In the genomic region with DNA sequence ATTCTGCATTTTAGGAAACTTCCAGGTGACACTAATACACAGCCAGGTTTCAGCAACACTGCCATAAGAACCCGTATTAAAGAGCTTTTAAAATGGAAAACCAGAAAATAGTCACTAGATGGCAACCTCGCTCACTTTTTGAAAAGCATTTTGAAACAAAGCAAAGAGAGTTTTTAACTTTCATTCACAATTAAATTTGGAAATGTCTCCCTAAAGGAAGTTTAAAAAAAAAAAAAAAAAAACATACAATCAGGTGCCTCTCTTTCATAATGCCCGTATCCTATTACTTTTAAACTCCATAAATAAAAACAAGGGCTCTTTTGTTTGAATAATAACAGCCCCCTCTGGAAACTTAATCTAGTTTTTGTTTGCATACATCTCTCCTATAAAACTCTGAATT, we compare ENCODE assay signal across 8 cellular contexts. TPM values are rescaled to one million over a fixed set of nuclear protein-coding genes. Genes with fewer than 3 reads are reported as not detected.
A peak's percentile ranks its signal among the peaks of the same experiment; 100 is the strongest.
DNase-seq lines count a peak whose midpoint lies in the region; ATAC-seq and TF ChIP-seq lines count a peak whose summit lies in the region.

No MANE protein-coding gene starts in this region.

- intact Hi-C loops in testis (cut with DNase I; ENCODE audit: low total_unique reads), result loop anchor here (10.0 kb wide), 2 partner anchors 122 to 362 kb away; partner anchors contain the start of gene SPP1

- H3K4me1 ChIP-seq in gastroesophageal sphincter (peaks cover 0 to 15% (median 0%) of the 10 kb centered on the region in 3 donors), testis (no peaks in the 10 kb centered on the region)

- H3K27me3 ChIP-seq in gastroesophageal sphincter (no peaks in the 10 kb centered on the region), testis (no peaks in the 10 kb centered on the region)

- ATAC-seq in gastroesophageal sphincter, result no peak
- ATAC-seq in GM18867 (IDR thresholded peaks at IDR 0.05; ENCODE audit: unreplicated experiment), result no peak
- ATAC-seq in HG02981 (IDR thresholded peaks at IDR 0.05; ENCODE audit: unreplicated experiment), result no peak
- no peak for ATAC-seq in HG03571 (IDR thresholded peaks at IDR 0.05; ENCODE audit: unreplicated experiment)

- TF ChIP-seq CTCF in gastroesophageal sphincter (IDR thresholded peaks at IDR 0.05) (peak; percentile 13 to 57 (median 44)), testis (IDR thresholded peaks at IDR 0.05) (peak in 2 of 3 experiments; percentile 27 to 44)

- no peak for TF ChIP-seq EP300 in gastroesophageal sphincter (IDR thresholded peaks at IDR 0.05)

- DNase-seq in DMS79 (lab: John Stamatoyannopoulos, UW) (peak; percentile 3), KG1 (lab: John Stamatoyannopoulos, UW) (peak; percentile 58), SKM-1 (lab: John Stamatoyannopoulos, UW; ENCODE audit: unreplicated experiment) (peak; percentile 55), testis (no peak)

- H3K9me3 ChIP-seq in gastroesophageal sphincter, result no peaks in the 10 kb centered on the region
- no peaks in the 10 kb centered on the region for H3K9me3 ChIP-seq in testis

- WGBS in gastroesophageal sphincter (ENCODE audit: low coverage in 1 of 2), 2 donors, result 0 to 1% methylated on average over 3 of the region's 3 CpGs
- WGBS in testis, 2 donors, result 21 to 22% methylated on average over 3 of the region's 3 CpGs

- H3K4me3 ChIP-seq in gastroesophageal sphincter (no peak overlapping the region), testis (no peak overlapping the region)

- TF ChIP-seq POLR2A in gastroesophageal sphincter (IDR thresholded peaks at IDR 0.05) (no peak), testis (IDR thresholded peaks at IDR 0.05) (no peak)

- no peaks in the 10 kb centered on the region for H3K36me3 ChIP-seq in gastroesophageal sphincter
- no peaks in the 10 kb centered on the region for H3K36me3 ChIP-seq in testis (ENCODE audit: low read depth, missing control alignments)

- H3K27ac ChIP-seq in gastroesophageal sphincter, result no peak overlapping the region
- no peak overlapping the region for H3K27ac ChIP-seq in testis

RNA-seq across cellular contexts. Expression of gene MEPE, which starts 20.3 kb away (rescaled TPM):
- total RNA-seq in gastroesophageal sphincter (not detected), testis (not detected)
- polyA plus RNA-seq in testis (ENCODE audit: insufficient read depth, low read depth, low replicate concordance), result not detected

RNA-seq across cellular contexts. Expression of gene IBSP, which starts 53.8 kb away (rescaled TPM):
- not detected for total RNA-seq in gastroesophageal sphincter
- total RNA-seq in testis, result not detected
- polyA plus RNA-seq in testis (ENCODE audit: insufficient read depth, low read depth, low replicate concordance), result not detected
